In genomic region chr3:35946121-35946856, GRCh38 we compare ENCODE assay signal across 8 cellular contexts.
A peak's percentile ranks its signal among the peaks of the same experiment; 100 is the strongest.
DNase-seq lines count a peak whose midpoint lies in the region; ATAC-seq and TF ChIP-seq lines count a peak whose summit lies in the region.

No MANE protein-coding gene starts in this region.

- no peak overlapping the region for H3K4me3 Mint-ChIP-seq in stimulated activated naive CD8-positive, alpha-beta T cell treated with anti-CD3 and anti-CD28 coated beads, Interleukin-15, amount 100 ng/mL, for 72 hours

- WGBS in right cardiac atrium, result 41% methylated on average over 8 of the region's 8 CpGs
- 45 to 47% methylated on average over 8 of the region's 8 CpGs for WGBS in tibial nerve, 2 donors

- no peaks in the 10 kb centered on the region for H3K27me3 ChIP-seq in cardiac muscle cell
- H3K27me3 ChIP-seq in right cardiac atrium (ENCODE audit: control insufficient read depth, insufficient read depth), result no peaks in the 10 kb centered on the region
- no peaks in the 10 kb centered on the region for H3K27me3 ChIP-seq in OCI-LY1 (ENCODE audit: insufficient read depth, low read length)
- H3K27me3 ChIP-seq in fibroblast of lung (ENCODE audit: control insufficient read depth, insufficient read depth, low read length), result no peaks in the 10 kb centered on the region
- no peaks in the 10 kb centered on the region for H3K27me3 ChIP-seq in tibial nerve

- peak; percentile 50 to 70 for DNase-seq in cardiac muscle cell (ENCODE audit: low read depth in 1 of 2, low spot score in 1 of 2)
- DNase-seq in right cardiac atrium, result no peak
- DNase-seq in fibroblast of lung (ENCODE audit: low read depth in 2 of 2), result peak; percentile 26 to 50
- no peak for DNase-seq in tibial nerve (ENCODE audit: low spot score in 2 of 2)
- no peak for DNase-seq in stimulated activated naive CD8-positive, alpha-beta T cell treated with anti-CD3 and anti-CD28 coated beads, Interleukin-15, amount 100 ng/mL, for 72 hours

- H3K27ac ChIP-seq in cardiac muscle cell (no peak overlapping the region), right cardiac atrium (ENCODE audit: low read length) (no peak overlapping the region), OCI-LY1 (ENCODE audit: low read depth, low read length, poor library complexity, severe bottlenecking) (no peak overlapping the region), fibroblast of lung (ENCODE audit: insufficient read depth, low read length) (no peak overlapping the region), tibial nerve (no peak overlapping the region)

- H3K4me2 ChIP-seq in OCI-LY1 (ENCODE audit: low read length) (peak overlapping the region; percentile 38), fibroblast of lung (ENCODE audit: extremely low read depth, insufficient read depth, low read length) (no peak overlapping the region)

- no peaks in the 10 kb centered on the region for H3K9me2 ChIP-seq in OCI-LY1 (ENCODE audit: low read depth, low read length)

- no peaks in the 10 kb centered on the region for H3K27me3 Mint-ChIP-seq in stimulated activated naive CD8-positive, alpha-beta T cell treated with anti-CD3 and anti-CD28 coated beads, Interleukin-15, amount 100 ng/mL, for 72 hours

- H2AFZ ChIP-seq in OCI-LY1 (ENCODE audit: low read length) (peak overlapping the region; percentile 84), fibroblast of lung (ENCODE audit: low read length) (no peak overlapping the region)

- H3K79me2 ChIP-seq in OCI-LY1 (ENCODE audit: insufficient read depth, low read length) (no peaks in the 10 kb centered on the region), fibroblast of lung (ENCODE audit: control insufficient read depth, insufficient read depth, low read length) (no peaks in the 10 kb centered on the region)

- H3K4me1 Mint-ChIP-seq in stimulated activated naive CD8-positive, alpha-beta T cell treated with anti-CD3 and anti-CD28 coated beads, Interleukin-15, amount 100 ng/mL, for 72 hours, result no peaks in the 10 kb centered on the region

- ATAC-seq in right cardiac atrium (no peak), GM18498 (IDR thresholded peaks at IDR 0.05; ENCODE audit: unreplicated experiment) (no peak), HG02623 (IDR thresholded peaks at IDR 0.05; ENCODE audit: unreplicated experiment) (no peak)
- no peak for ATAC-seq in stimulated activated naive CD8-positive, alpha-beta T cell treated with anti-CD3 and anti-CD28 coated beads, Interleukin-15, amount 100 ng/mL, for 72 hours

- H3K9ac ChIP-seq in OCI-LY1 (ENCODE audit: low read length) (no peak overlapping the region), fibroblast of lung (ENCODE audit: insufficient read depth, low read length) (no peak overlapping the region)

- H3K9me3 Mint-ChIP-seq in stimulated activated naive CD8-positive, alpha-beta T cell treated with anti-CD3 and anti-CD28 coated beads, Interleukin-15, amount 100 ng/mL, for 72 hours, result no peaks in the 10 kb centered on the region

- no peaks in the 10 kb centered on the region for H3K4me1 ChIP-seq in cardiac muscle cell (ENCODE audit: low read depth)
- no peaks in the 10 kb centered on the region for H3K4me1 ChIP-seq in right cardiac atrium (ENCODE audit: control insufficient read depth, insufficient read depth, low read length)
- H3K4me1 ChIP-seq in OCI-LY1 (ENCODE audit: insufficient read depth, low read length, severe bottlenecking), result peaks cover 25% of the 10 kb centered on the region
- peaks cover 5% of the 10 kb centered on the region for H3K4me1 ChIP-seq in fibroblast of lung (ENCODE audit: control insufficient read depth, extremely low read depth, insufficient read depth, low read length)
- H3K4me1 ChIP-seq in tibial nerve, result peaks cover 0 to 6% (median 0%) of the 10 kb centered on the region in 4 donors

- no peak for TF ChIP-seq POLR2A in tibial nerve (IDR thresholded peaks at IDR 0.05)

- H3K4me3 ChIP-seq in cardiac muscle cell (no peak overlapping the region), right cardiac atrium (ENCODE audit: low read length) (no peak overlapping the region), OCI-LY1 (ENCODE audit: low read depth, low read length, poor library complexity, severe bottlenecking) (peak overlapping the region; percentile 9), fibroblast of lung (replicated peaks in 1 of 4; ENCODE audit: control extremely low read depth in 1 of 4, insufficient read depth in 1 of 4, low read depth in 3 of 4, low read length in 4 of 4) (no peak overlapping the region), tibial nerve (no peak overlapping the region)

- intact Hi-C loops in right cardiac atrium (cut with DNase I), result no loop called here

- TF ChIP-seq CTCF in cardiac muscle cell (IDR thresholded peaks at IDR 0.05; ENCODE audit: low read depth, low read length) (peak; percentile 48), OCI-LY1 (IDR thresholded peaks at IDR 0.05; ENCODE audit: low read length) (peak; percentile 78), fibroblast of lung (conservative IDR thresholded peaks at IDR 0.05 in 1 of 2, IDR thresholded peaks at IDR 0.05 in 1 of 2; ENCODE audit: low read depth in 1 of 2, low read length in 2 of 2) (peak in 1 of 2 donors; percentile 48), tibial nerve (IDR thresholded peaks at IDR 0.05) (peak in 3 of 5 experiments; percentile 13 to 43 (median 18))

- H4K20me1 ChIP-seq in OCI-LY1 (ENCODE audit: insufficient read depth, low read length) (no peaks in the 10 kb centered on the region), fibroblast of lung (ENCODE audit: control insufficient read depth, extremely low read depth, insufficient read depth, low read length) (no peaks in the 10 kb centered on the region)

- H3K27ac Mint-ChIP-seq in stimulated activated naive CD8-positive, alpha-beta T cell treated with anti-CD3 and anti-CD28 coated beads, Interleukin-15, amount 100 ng/mL, for 72 hours, result no peak overlapping the region

- H3F3A ChIP-seq in OCI-LY1 (ENCODE audit: insufficient read depth, low read length), result no peaks in the 10 kb centered on the region

- no peak for TF ChIP-seq EP300 in tibial nerve (IDR thresholded peaks at IDR 0.05)

- H3K9me3 ChIP-seq in cardiac muscle cell (ENCODE audit: low read depth) (no peaks in the 10 kb centered on the region), right cardiac atrium (ENCODE audit: control insufficient read depth, low read length) (no peaks in the 10 kb centered on the region), OCI-LY1 (ENCODE audit: low read length) (no peaks in the 10 kb centered on the region), fibroblast of lung (ENCODE audit: control insufficient read depth, insufficient read depth, low read depth, low read length) (no peaks in the 10 kb centered on the region), tibial nerve (no peaks in the 10 kb centered on the region)

- H3K36me3 ChIP-seq in cardiac muscle cell, result no peaks in the 10 kb centered on the region
- H3K36me3 ChIP-seq in OCI-LY1 (ENCODE audit: insufficient read depth, low read length), result no peaks in the 10 kb centered on the region
- H3K36me3 ChIP-seq in fibroblast of lung (ENCODE audit: control insufficient read depth, insufficient read depth, low read length), result no peaks in the 10 kb centered on the region
- H3K36me3 ChIP-seq in tibial nerve, result no peaks in the 10 kb centered on the region

Comparison
In these comparisons a context has a peak if more than half of its experiments do, and no peak if none do; other contexts are left out.
1. DNase-seq: peak in cardiac muscle cell (2 of 2) and fibroblast of lung (2 of 2); none in right cardiac atrium (0 of 3), tibial nerve (0 of 2) and stimulated activated naive CD8-positive, alpha-beta T cell treated with anti-CD3 and anti-CD28 coated beads, Interleukin-15, amount 100 ng/mL, for 72 hours (0 of 2).